In the genomic region with DNA sequence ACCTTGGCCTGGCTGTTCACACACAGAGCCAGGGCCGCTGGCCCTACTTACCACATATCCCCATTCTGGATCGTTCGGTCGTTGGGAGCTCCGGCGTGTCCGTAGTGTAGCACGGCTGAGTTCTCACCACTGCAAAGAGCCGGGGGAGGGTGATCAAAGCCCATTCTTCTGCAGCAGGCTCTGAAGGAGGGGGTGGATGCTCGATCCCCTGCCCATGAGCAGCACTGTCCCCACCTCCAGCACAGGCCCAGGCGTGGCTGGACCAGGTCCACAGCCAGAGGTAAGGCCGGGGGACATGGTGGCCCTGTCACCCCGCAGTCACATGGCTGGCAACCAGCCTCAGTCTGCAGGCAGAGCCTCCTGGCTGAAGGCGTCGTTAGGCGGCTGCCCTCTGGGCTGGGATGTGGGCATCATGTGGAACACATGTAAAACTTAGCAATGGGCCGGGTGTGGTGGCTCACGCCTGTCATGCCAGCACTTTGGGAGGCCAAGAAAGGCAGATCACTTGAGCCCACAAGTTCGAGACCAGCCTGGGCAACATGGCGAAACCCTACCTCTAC, we compare ENCODE assay signal across 25 cellular contexts. TPM values are rescaled to one million over a fixed set of nuclear protein-coding genes. Genes with fewer than 3 reads are reported as not detected.
DNase-seq lines count a peak whose midpoint lies in the region; ATAC-seq, FAIRE-seq and TF ChIP-seq lines count a peak whose summit lies in the region.
"Had no signal": no experiment of that assay in that cellular context is flagged by ENCODE, and none has a peak within 500 bp of the region (broad histone marks: within the 10 kb centered on the region; RNA-seq: fewer than 3 reads in every experiment).

No MANE protein-coding gene starts in this region.

- peak; percentile 33 for DNase-seq in Right ventricle myocardium superior
- DNase-seq in cardiac septum (ENCODE audit: low spot score) = no peak
- DNase-seq in kidney = peak; percentile 56
- peak; percentile 6 for DNase-seq in osteoblast (ENCODE audit: insufficient read length, low spot score, missing footprints)
- DNase-seq in brain microvascular endothelial cell = no peak
- DNase-seq in NCI-H526 (lab: John Stamatoyannopoulos, UW) = no peak
- DNase-seq: 8988T; ACHN; AML-193; BE2C; CD4-positive, alpha-beta T cell; DMS 273 treated with DMSO at 0.1 percent for 48 hours; DMS79; EL; GDM1; H9; HFFc6 had no signal

- H3K4me2 ChIP-seq in osteoblast (ENCODE audit: insufficient read depth, low read length) = no peak overlapping the region
- H3K4me2 ChIP-seq: A549; BLaER1 treated with 17β-estradiol and CSF1 and Interleukin-3, amounts not matched to agents 10 nM and 100 nM; GM23338 had no signal

- H3K36me3 ChIP-seq in HEK293 (ENCODE audit: control insufficient read depth in 2 of 2, insufficient read depth in 1 of 2, low read length in 2 of 2) = no peaks in the 10 kb centered on the region
- H3K36me3 ChIP-seq in kidney (ENCODE audit: control insufficient read depth in 1 of 2, insufficient read depth in 2 of 2, low read length in 2 of 2) = peaks cover 0 to 18% of the 10 kb centered on the region in 2 donors
- H3K36me3 ChIP-seq in osteoblast (ENCODE audit: insufficient read depth, low read length) = no peaks in the 10 kb centered on the region
- no peaks in the 10 kb centered on the region for H3K36me3 ChIP-seq in brain microvascular endothelial cell (replicated peaks)

- peaks cover 11% of the 10 kb centered on the region for H4K20me1 ChIP-seq in osteoblast (ENCODE audit: insufficient read depth, low read length)

- intact Hi-C loops in Right ventricle myocardium superior (cut with DNase I) = no loop called here
- intact Hi-C loops in cardiac septum (cut with DNase I) = no loop called here
- intact Hi-C loops in kidney (cut with DNase I) = loop anchor here (10.0 kb wide), 1 partner anchor 363 kb away; no protein-coding TSS in a partner anchor

- H3K4me1 ChIP-seq in HEK293 (ENCODE audit: control insufficient read depth, insufficient read depth, low read length) (peaks cover 5% of the 10 kb centered on the region), kidney (ENCODE audit: control insufficient read depth in 1 of 2, insufficient read depth in 1 of 2, low read depth in 1 of 2, low read length in 2 of 2) (peaks cover 0 to under 1% of the 10 kb centered on the region in 2 donors), osteoblast (ENCODE audit: insufficient read depth, low read length) (peaks cover 4% of the 10 kb centered on the region)
- H3K4me1 ChIP-seq: A549 had no signal

- H3K27me3 ChIP-seq in osteoblast (ENCODE audit: insufficient read depth, low read length) = no peaks in the 10 kb centered on the region
- H3K27me3 ChIP-seq in brain microvascular endothelial cell (replicated peaks) = no peaks in the 10 kb centered on the region
- H3K27me3 ChIP-seq: BE2C; BLaER1 treated with 17β-estradiol and CSF1 and Interleukin-3, amounts not matched to agents 10 nM and 100 nM had no signal

- ATAC-seq in Right ventricle myocardium superior (ENCODE audit: poor library complexity) = no peak
- ATAC-seq: A549, GM12878, GM23338, HCT116 had no signal

- H2AFZ ChIP-seq in osteoblast (ENCODE audit: low read length) = no peak overlapping the region
- H2AFZ ChIP-seq: GM23338 had no signal

- H3K9ac ChIP-seq in kidney (ENCODE audit: low read length in 2 of 2) = no peak overlapping the region
- H3K9ac ChIP-seq: BLaER1 treated with 17β-estradiol and CSF1 and Interleukin-3, amounts not matched to agents 10 nM and 100 nM had no signal

- in situ Hi-C loops in brain microvascular endothelial cell (cut with HindIII; ENCODE audit: low pct_ligation_motif_present, low sequenced_read_pairs) = loop anchor here (25.0 kb wide), 1 partner anchor 351 kb away; no protein-coding TSS in a partner anchor

- H3K79me2 ChIP-seq in osteoblast (ENCODE audit: insufficient read depth, low read length) = no peaks in the 10 kb centered on the region

- no peak for TF ChIP-seq CTCF in HEK293 (tag by site-specific recombination; IDR thresholded peaks at IDR 0.05)
- no peak for TF ChIP-seq CTCF in kidney (IDR thresholded peaks at IDR 0.05; ENCODE audit: borderline replicate concordance, extremely low read depth, insufficient read depth)
- no peak for TF ChIP-seq CTCF in osteoblast (IDR thresholded peaks at IDR 0.05; ENCODE audit: extremely low read depth, low read depth, low read length)
- TF ChIP-seq CTCF in brain microvascular endothelial cell (IDR thresholded peaks at IDR 0.05; ENCODE audit: low read depth, low read length, missing control alignments) = no peak

- H3K9me3 ChIP-seq in HEK293 (ENCODE audit: control insufficient read depth, insufficient read depth, low read depth, low read length) (no peaks in the 10 kb centered on the region), kidney (ENCODE audit: control insufficient read depth in 1 of 2, low read length in 2 of 2) (no peaks in the 10 kb centered on the region), osteoblast (ENCODE audit: low read depth, low read length) (no peaks in the 10 kb centered on the region)
- H3K9me3 ChIP-seq: A549; BE2C; BLaER1 treated with 17β-estradiol and CSF1 and Interleukin-3, amounts not matched to agents 10 nM and 100 nM had no signal

- H3K4me3 ChIP-seq in HEK293 (ENCODE audit: low read depth, low read length) (no peak overlapping the region), kidney (ENCODE audit: low read length in 2 of 2) (no peak overlapping the region), osteoblast (ENCODE audit: insufficient read depth, low read length) (no peak overlapping the region), brain microvascular endothelial cell (ENCODE audit: low read depth, low read length) (no peak overlapping the region)
- H3K4me3 ChIP-seq: A549; BLaER1 treated with 17β-estradiol and CSF1 and Interleukin-3, amounts not matched to agents 10 nM and 100 nM; GM12878; GM23338 had no signal

- CTCF ChIA-PET in HEK293 (lab: Yijun Ruan, JAX) = interaction anchor here (0.6 to 16.3 kb wide), 5 partner anchors 120 to 360 kb away, joined by 3 to 272 read pairs (median 4); no protein-coding TSS in a partner anchor

- FAIRE-seq in kidney (lab: Jason Lieb, UNC) = no peak
- FAIRE-seq: A549, D721Med, GM12878, GM19239 had no signal

- POLR2A ChIA-PET in HEK293 (lab: Yijun Ruan, JAX) = no interaction called here

- H3K27ac ChIP-seq in HEK293 (ENCODE audit: extremely low read depth, low read depth, low read length) (no peak overlapping the region), kidney (ENCODE audit: low read depth in 2 of 2, low read length in 2 of 2) (no peak overlapping the region), osteoblast (ENCODE audit: low read depth, low read length) (no peak overlapping the region), brain microvascular endothelial cell (no peak overlapping the region)
- H3K27ac ChIP-seq: A549; BLaER1 treated with 17β-estradiol and CSF1 and Interleukin-3, amounts not matched to agents 10 nM and 100 nM had no signal

TF ChIP-seq in HEK293, 187 proteins besides CTCF, POLR2A, EP300 and RAD21:
- TF ChIP-seq EGR2 (tag by site-specific recombination; IDR thresholded peaks at IDR 0.05; ENCODE audit: low read depth) (0 out of 2 replicates have a peak, but pooled peaks have one; percentile 13), ZNF571 (tag by site-specific recombination; IDR thresholded peaks at IDR 0.05) (no peak), ZBTB7A (tag by site-specific recombination; IDR thresholded peaks at IDR 0.05; ENCODE audit: low read depth) (no peak), ZNF169 (tag by site-specific recombination; IDR thresholded peaks at IDR 0.05) (no peak), ZNF391 (tag by site-specific recombination; IDR thresholded peaks at IDR 0.05; ENCODE audit: borderline replicate concordance, low read depth) (no peak), ZNF624 (tag by site-specific recombination; IDR thresholded peaks at IDR 0.05) (no peak), HOXD13 (CRISPR knock-in tag; IDR thresholded peaks at IDR 0.05; ENCODE audit: borderline replicate concordance) (no peak)
TF ChIP-seq in HEK293: peak in this region for 1.

RNA-seq across cellular contexts. Expression of gene CEBPG, which starts 38.2 kb away (rescaled TPM):
- total RNA-seq in Right ventricle myocardium superior (16.1 TPM), cardiac septum (17.3 TPM), kidney (22.4 TPM), osteoblast (31.5 and 35.5 TPM in 2 replicates)
- polyA plus RNA-seq in kidney (ENCODE audit: insufficient read depth, low read depth, low replicate concordance) = 13.0 TPM

Comparison
In these comparisons a context has a peak if more than half of its experiments do, and no peak if none do; other contexts are left out.
1. DNase-seq: peak in Right ventricle myocardium superior (single experiment), kidney (single experiment) and osteoblast (single experiment); none in cardiac septum (single experiment), brain microvascular endothelial cell (single experiment) and NCI-H526 (0 of 2).